31 cellular contexts compared by ENCODE assay signal in genomic region chr1:55154616-55155015, GRCh38.
"Had no signal": no experiment of that assay in that cellular context is flagged by ENCODE, and none has a peak within 500 bp of the region (broad histone marks: within the 10 kb centered on the region; RNA-seq: fewer than 3 reads in every experiment).

No MANE protein-coding gene starts in this region.

- H3K4me1 ChIP-seq: prostate gland, suprapubic skin, tibial artery had no signal

- H3K4me3 Mint-ChIP-seq: activated CD4-positive, alpha-beta T cell treated with anti-CD3 and anti-CD28 coated beads, Interleukin-2, amount 10 ng/mL, durations not matched to agents 7 days and 5 days; activated CD8-positive, alpha-beta T cell treated with anti-CD3 and anti-CD28 coated beads for 36 hours; activated naive CD8-positive, alpha-beta T cell treated with anti-CD3 and anti-CD28 coated beads, Interleukin-2, amount 10 ng/mL, durations not matched to agents 7 days and 5 days; activated T-cell treated with anti-CD3 and anti-CD28 coated beads, Interleukin-2, amount 50 U/mL, for 4 hours; activated T-helper 17 cell treated with anti-CD3 and anti-CD28 coated beads, Interleukin-2, amount 50 U/mL, for 72 hours; endodermal cell; memory B cell; naive thymus-derived CD4-positive, alpha-beta T cell; stimulated activated naive B cell treated with anti-CD40 and anti-IgM and Interleukin-4, amounts not matched to agents 10 μg/mL and 1 μg/mL and 100 μg/mL, for 72 hours; T-helper 17 cell; WTC11 had no signal

- H3K27ac Mint-ChIP-seq: activated CD4-positive, alpha-beta T cell treated with anti-CD3 and anti-CD28 coated beads, Interleukin-2, amount 10 ng/mL, durations not matched to agents 7 days and 5 days; activated CD8-positive, alpha-beta T cell treated with anti-CD3 and anti-CD28 coated beads for 36 hours; activated naive CD8-positive, alpha-beta T cell treated with anti-CD3 and anti-CD28 coated beads, Interleukin-2, amount 10 ng/mL, durations not matched to agents 7 days and 5 days; activated T-helper 17 cell treated with anti-CD3 and anti-CD28 coated beads, Interleukin-2, amount 50 U/mL, for 72 hours; memory B cell; stimulated activated naive B cell treated with anti-CD40 and anti-IgM and Interleukin-4, amounts not matched to agents 10 μg/mL and 1 μg/mL and 100 μg/mL, for 72 hours; WTC11 had no signal

- DNase-seq: activated CD4-positive, alpha-beta T cell treated with anti-CD3 and anti-CD28 coated beads for 1 hour; activated CD4-positive, alpha-beta T cell treated with anti-CD3 and anti-CD28 coated beads, Interleukin-2, amount 10 ng/mL, durations not matched to agents 7 days and 5 days; activated CD8-positive, alpha-beta T cell treated with anti-CD3 and anti-CD28 coated beads for 36 hours; activated gamma-delta T cell treated with Interleukin-2 at 50 U/mL for 16 hours; activated naive CD8-positive, alpha-beta T cell treated with anti-CD3 and anti-CD28 coated beads, Interleukin-2, amount 10 ng/mL, durations not matched to agents 7 days and 5 days; activated T-cell treated with anti-CD3 and anti-CD28 coated beads, Interleukin-2, amount 50 U/mL, for 4 hours; amniotic stem cell; central memory CD4-positive, alpha-beta T cell; endodermal cell; gastrocnemius medialis; hippocampal formation; kidney; left colon; midbrain; naive thymus-derived CD4-positive, alpha-beta T cell; ovary; retina; sigmoid colon; small intestine; stimulated activated CD4-positive, alpha-beta T cell treated with anti-CD3 and anti-CD28 coated beads, Interleukin-4, amount 100 ng/mL, for 4 hours; stimulated activated naive B cell treated with anti-CD40 and anti-IgM and Interleukin-4, amounts not matched to agents 10 μg/mL and 1 μg/mL and 100 μg/mL, for 72 hours; stomach; T-helper 17 cell; tibial artery; upper lobe of right lung had no signal

- H3K4me1 Mint-ChIP-seq: endodermal cell, WTC11 had no signal

- H3K27me3 ChIP-seq: esophagus muscularis mucosa, gastrocnemius medialis, ovary, sigmoid colon, stomach, suprapubic skin, tibial artery, upper lobe of right lung had no signal

- H3K27ac ChIP-seq: esophagus muscularis mucosa, ovary, prostate gland, sigmoid colon, stomach, suprapubic skin, tibial artery, upper lobe of right lung had no signal

- H3K9me3 Mint-ChIP-seq: activated CD4-positive, alpha-beta T cell treated with anti-CD3 and anti-CD28 coated beads, Interleukin-2, amount 10 ng/mL, durations not matched to agents 7 days and 5 days; activated CD8-positive, alpha-beta T cell treated with anti-CD3 and anti-CD28 coated beads for 36 hours; activated naive CD8-positive, alpha-beta T cell treated with anti-CD3 and anti-CD28 coated beads, Interleukin-2, amount 10 ng/mL, durations not matched to agents 7 days and 5 days; activated T-cell treated with anti-CD3 and anti-CD28 coated beads, Interleukin-2, amount 50 U/mL, for 4 hours; activated T-helper 17 cell treated with anti-CD3 and anti-CD28 coated beads, Interleukin-2, amount 50 U/mL, for 72 hours; endodermal cell; memory B cell; stimulated activated naive B cell treated with anti-CD40 and anti-IgM and Interleukin-4, amounts not matched to agents 10 μg/mL and 1 μg/mL and 100 μg/mL, for 72 hours; WTC11 had no signal

- H3K4me3 ChIP-seq: esophagus muscularis mucosa, gastrocnemius medialis, ovary, prostate gland, sigmoid colon, stomach, suprapubic skin, tibial artery, upper lobe of right lung had no signal

- H3K27me3 Mint-ChIP-seq: activated CD4-positive, alpha-beta T cell treated with anti-CD3 and anti-CD28 coated beads, Interleukin-2, amount 10 ng/mL, durations not matched to agents 7 days and 5 days; activated CD8-positive, alpha-beta T cell treated with anti-CD3 and anti-CD28 coated beads for 36 hours; activated naive CD8-positive, alpha-beta T cell treated with anti-CD3 and anti-CD28 coated beads, Interleukin-2, amount 10 ng/mL, durations not matched to agents 7 days and 5 days; activated T-helper 17 cell treated with anti-CD3 and anti-CD28 coated beads, Interleukin-2, amount 50 U/mL, for 72 hours; memory B cell; naive thymus-derived CD4-positive, alpha-beta T cell; stimulated activated naive B cell treated with anti-CD40 and anti-IgM and Interleukin-4, amounts not matched to agents 10 μg/mL and 1 μg/mL and 100 μg/mL, for 72 hours; T-helper 17 cell had no signal

- H3K9me3 ChIP-seq: esophagus muscularis mucosa, gastrocnemius medialis, ovary, prostate gland, sigmoid colon, stomach, suprapubic skin, tibial artery, upper lobe of right lung had no signal

- H3K36me3 ChIP-seq: ovary had no signal

- ATAC-seq: activated CD8-positive, alpha-beta T cell treated with anti-CD3 and anti-CD28 coated beads for 36 hours; activated T-cell treated with anti-CD3 and anti-CD28 coated beads, Interleukin-2, amount 50 U/mL, for 4 hours; activated T-helper 17 cell treated with anti-CD3 and anti-CD28 coated beads, Interleukin-2, amount 50 U/mL, for 72 hours; left colon; naive thymus-derived CD4-positive, alpha-beta T cell; stimulated activated naive B cell treated with anti-CD40 and anti-IgM and Interleukin-4, amounts not matched to agents 10 μg/mL and 1 μg/mL and 100 μg/mL, for 72 hours; T-helper 17 cell; upper lobe of right lung; WTC11 had no signal
